Comparison of ENCODE assay signal across 8 cellular contexts in the genomic region with DNA sequence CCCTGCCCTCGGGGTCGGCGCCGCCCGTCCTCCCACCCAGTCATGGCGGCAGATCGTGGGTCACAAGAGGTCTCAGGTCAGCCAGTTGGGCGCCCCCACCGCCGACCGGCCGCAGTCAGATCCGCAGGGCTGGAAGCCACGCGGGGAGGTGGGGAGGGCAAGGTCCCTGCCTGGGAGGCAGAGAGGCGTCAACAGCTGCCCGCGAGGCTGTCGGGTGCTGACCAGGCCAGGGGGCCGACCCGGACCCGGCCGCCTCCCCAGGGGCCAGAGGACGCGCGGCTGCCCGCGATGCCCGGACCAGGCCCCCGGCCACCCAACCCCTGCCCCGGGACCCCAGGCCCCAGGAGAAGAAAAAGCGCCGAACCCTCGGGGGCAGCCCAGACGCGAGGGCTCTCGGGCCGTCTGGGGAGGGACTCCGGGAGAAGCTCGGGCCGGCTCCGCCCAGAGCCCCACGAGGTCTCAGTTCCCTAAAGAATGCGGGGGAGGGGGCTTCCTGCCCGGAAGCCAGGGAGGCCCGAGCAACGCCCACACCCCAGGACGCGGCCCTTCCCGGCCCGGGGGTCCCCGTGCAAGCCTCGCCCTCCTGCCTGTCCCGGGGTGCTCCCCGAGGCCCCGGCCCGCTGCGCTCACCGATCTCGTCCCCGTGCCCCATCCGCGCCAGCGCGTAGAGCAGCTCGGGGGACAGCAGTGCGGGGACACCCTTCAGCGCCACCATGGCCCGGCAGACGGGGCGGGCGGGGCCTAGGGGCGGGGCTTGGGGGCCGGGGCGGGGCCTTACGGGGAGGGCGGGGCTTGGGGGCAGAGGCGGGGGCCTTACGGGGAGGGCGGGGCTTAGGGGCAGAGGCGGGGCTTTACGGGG. TPM values are rescaled to one million over a fixed set of nuclear protein-coding genes. Genes with fewer than 3 reads are reported as not detected.
DNase-seq lines count a peak whose midpoint lies in the region; ATAC-seq and TF ChIP-seq lines count a peak whose summit lies in the region.

A gene with protein sequence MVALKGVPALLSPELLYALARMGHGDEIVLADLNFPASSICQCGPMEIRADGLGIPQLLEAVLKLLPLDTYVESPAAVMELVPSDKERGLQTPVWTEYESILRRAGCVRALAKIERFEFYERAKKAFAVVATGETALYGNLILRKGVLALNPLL (minus strand): TSS at position 727 of the 859 bp plus-strand sequence. CDS start 12 bp downstream, at position 715.

- DNase-seq in DND-41 (peak; percentile 74), HuH-7 (ENCODE audit: low spot score) (peak; percentile 90), left lobe of liver (ENCODE audit: low spot score) (peak; percentile 83), NCI-H1105 treated with DMSO at 0.1 percent for 48 hours (lab: John Stamatoyannopoulos, UW) (no peak)
- peak; percentile 69 for DNase-seq in central memory CD4-positive, alpha-beta T cell
- peak; percentile 75 for DNase-seq in stimulated activated CD4-positive, alpha-beta T cell treated with anti-CD3 and anti-CD28 coated beads, Interleukin-4, amount 100 ng/mL, for 24 hours

- H3K9me3 ChIP-seq in DND-41 (ENCODE audit: insufficient read depth, low read length, severe bottlenecking) = no peaks in the 10 kb centered on the region

- peak within 1 kb of the TSS; percentile 60 for H3K9ac ChIP-seq in DND-41 (ENCODE audit: low read depth, low read length)

- peaks cover 11% of the 10 kb centered on the region for H3K4me1 ChIP-seq in DND-41 (ENCODE audit: insufficient read depth, low read length)

- peaks cover 7% of the 10 kb centered on the region for H3K36me3 ChIP-seq in DND-41 (ENCODE audit: insufficient read depth, low read length)

- peak; percentile 78 for ATAC-seq in DND-41 (ENCODE audit: insufficient read depth, low read depth)
- peak; percentile 57 for ATAC-seq in GM21367 (IDR thresholded peaks at IDR 0.05; ENCODE audit: unreplicated experiment)
- peak; percentile 52 for ATAC-seq in left lobe of liver

- H3K27me3 ChIP-seq in DND-41 (ENCODE audit: insufficient read depth, low read length, poor library complexity) = no peaks in the 10 kb centered on the region

- H3K4me2 ChIP-seq in DND-41 (ENCODE audit: insufficient read depth, low read length) = peak within 1 kb of the TSS; percentile 79

- no peaks in the 10 kb centered on the region for H3K79me2 ChIP-seq in DND-41 (ENCODE audit: insufficient read depth, low read length)

- H3K27ac ChIP-seq in DND-41 (ENCODE audit: low read length) (peak within 1 kb of the TSS; percentile 36; the same call in 1 of the 2 replicates), VCaP (peak within 1 kb of the TSS; percentile 71; the same call in 1 of the 2 replicates)

- 0 out of 2 replicates have a peak, but pooled peaks cover 5% of the 10 kb centered on the region for H4K20me1 ChIP-seq in DND-41 (ENCODE audit: insufficient read depth, low read length)

- H3K4me3 ChIP-seq in DND-41 (ENCODE audit: low read depth in 1 of 2, low read length in 2 of 2) = peak within 1 kb of the TSS; percentile 27 to 66; a peak in 3 of 4 replicates

- peak within 1 kb of the TSS; percentile 75 for H2AFZ ChIP-seq in DND-41 (ENCODE audit: low read depth, low read length)

- TF ChIP-seq CTCF in DND-41 (IDR thresholded peaks at IDR 0.05; ENCODE audit: borderline replicate concordance, extremely low read depth, low read length, poor library complexity, severe bottlenecking) (no peak), VCaP (conservative IDR thresholded peaks at IDR 0.05) (no peak)

RNA-seq across cellular contexts. Expression of the gene that starts here (rescaled TPM):
- total RNA-seq in left lobe of liver = 177 TPM
